8 cellular contexts compared by ENCODE assay signal in genomic region chr9:116686693-116687073, GRCh38. TPM values are rescaled to one million over a fixed set of nuclear protein-coding genes. Genes with fewer than 3 reads are reported as not detected.
DNase-seq lines count a peak whose midpoint lies in the region; ATAC-seq and TF ChIP-seq lines count a peak whose summit lies in the region.

No MANE protein-coding gene starts in this region.

- H3K27ac ChIP-seq in BLaER1, result peak overlapping the region; percentile 68
- H3K27ac ChIP-seq in brain microvascular endothelial cell, result no peak overlapping the region
- peak overlapping the region; percentile 34 for H3K27ac ChIP-seq in mesenchymal stem cell (ENCODE audit: low read length, poor library complexity, severe bottlenecking)
- H3K27ac ChIP-seq in vagina, result peak overlapping the region; percentile 86

- no peak for DNase-seq in brain microvascular endothelial cell
- no peak for DNase-seq in mesenchymal stem cell
- DNase-seq in vagina (ENCODE audit: extremely low spot score in 2 of 2), result no peak
- DNase-seq in DMS79 treated with DMSO at 0.1 percent for 48 hours (lab: John Stamatoyannopoulos, UW), result no peak
- no peak for DNase-seq in NCI-H2081 treated with DMSO at 0.1 percent for 48 hours (lab: John Stamatoyannopoulos, UW)

- TF ChIP-seq POLR2A in vagina (IDR thresholded peaks at IDR 0.05), result no peak

- peak overlapping the region; percentile 83 for H3K4me2 ChIP-seq in BLaER1
- peak overlapping the region; percentile 59 for H3K4me2 ChIP-seq in mesenchymal stem cell (ENCODE audit: low read length, poor library complexity, severe bottlenecking)

- H3K18ac ChIP-seq in mesenchymal stem cell (ENCODE audit: low read depth in 1 of 2, low read length in 2 of 2), result peak overlapping the region; percentile 40 to 55

- H3K23ac ChIP-seq in mesenchymal stem cell (ENCODE audit: low read length in 2 of 2), result no peak overlapping the region

- 32% methylated on average over 7 of the region's 7 CpGs for WGBS in mesenchymal stem cell

- H3K27me3 ChIP-seq in BLaER1 (no peaks in the 10 kb centered on the region), brain microvascular endothelial cell (replicated peaks) (no peaks in the 10 kb centered on the region), mesenchymal stem cell (ENCODE audit: control insufficient read depth in 1 of 2, insufficient read depth in 1 of 2, low read length in 2 of 2) (no peaks in the 10 kb centered on the region), vagina (no peaks in the 10 kb centered on the region)

- H4K91ac ChIP-seq in mesenchymal stem cell (ENCODE audit: low read length), result no peak overlapping the region

- no peak overlapping the region for H2AK5ac ChIP-seq in mesenchymal stem cell (ENCODE audit: low read length, severe bottlenecking)

- H3K36me3 ChIP-seq in BLaER1 (0 out of 2 replicates have a peak, but pooled peaks cover 6% of the 10 kb centered on the region), brain microvascular endothelial cell (replicated peaks) (no peaks in the 10 kb centered on the region), mesenchymal stem cell (ENCODE audit: control insufficient read depth in 1 of 2, insufficient read depth in 2 of 2, low read depth in 1 of 2, low read length in 2 of 2) (peaks cover 0 to 8% of the 10 kb centered on the region in 2 experiments), vagina (no peaks in the 10 kb centered on the region)

- H4K8ac ChIP-seq in mesenchymal stem cell (ENCODE audit: low read length), result peak overlapping the region; percentile 68

- H3K14ac ChIP-seq in mesenchymal stem cell (ENCODE audit: low read length in 2 of 2), result no peak overlapping the region

- ATAC-seq in GM21360 (IDR thresholded peaks at IDR 0.05; ENCODE audit: unreplicated experiment) (peak; percentile 32), HG03565 (IDR thresholded peaks at IDR 0.05; ENCODE audit: unreplicated experiment) (peak; percentile 26)

- H4K20me1 ChIP-seq in BLaER1, result peaks cover 38% of the 10 kb centered on the region

- H2BK12ac ChIP-seq in mesenchymal stem cell (ENCODE audit: low read length in 2 of 2), result peak overlapping the region in 1 of 2 experiments; percentile 8

- H3K4me1 ChIP-seq in BLaER1 (peaks cover 38% of the 10 kb centered on the region), mesenchymal stem cell (ENCODE audit: control insufficient read depth, insufficient read depth, low read depth, low read length) (peaks cover 8% of the 10 kb centered on the region), vagina (peaks cover 44% of the 10 kb centered on the region)

- in situ Hi-C loops in brain microvascular endothelial cell (cut with HindIII; ENCODE audit: low pct_ligation_motif_present, low sequenced_read_pairs), result no loop called here

- peaks cover 5% of the 10 kb centered on the region for H3K79me1 ChIP-seq in mesenchymal stem cell (replicated peaks; ENCODE audit: low read length, poor library complexity, severe bottlenecking)

- H2BK5ac ChIP-seq in mesenchymal stem cell (ENCODE audit: low read depth, low read length, poor library complexity, severe bottlenecking), result no peak overlapping the region

- no peak for TF ChIP-seq CTCF in brain microvascular endothelial cell (IDR thresholded peaks at IDR 0.05; ENCODE audit: low read depth, low read length, missing control alignments)
- no peak for TF ChIP-seq CTCF in vagina (IDR thresholded peaks at IDR 0.05)

- no peak overlapping the region for H2BK15ac ChIP-seq in mesenchymal stem cell (ENCODE audit: low read depth, poor library complexity, severe bottlenecking)

- H3K4me3 ChIP-seq in BLaER1, result peak overlapping the region; percentile 76
- peak overlapping the region; percentile 76 for H3K4me3 ChIP-seq in brain microvascular endothelial cell (ENCODE audit: low read depth, low read length)
- peak overlapping the region; percentile 90 to 92 for H3K4me3 ChIP-seq in mesenchymal stem cell (ENCODE audit: insufficient read depth in 1 of 2, low read depth in 1 of 2, low read length in 2 of 2)
- H3K4me3 ChIP-seq in vagina, result peak overlapping the region; percentile 79 to 81

- H3K9me3 ChIP-seq in BLaER1, result peaks cover 17% of the 10 kb centered on the region; the same call in 1 of the 2 replicates
- H3K9me3 ChIP-seq in mesenchymal stem cell (ENCODE audit: control insufficient read depth, low read length), result peaks cover 9% of the 10 kb centered on the region
- H3K9me3 ChIP-seq in vagina, result no peaks in the 10 kb centered on the region

- intact Hi-C loops in vagina (cut with DNase I), result no loop called here

- H2BK120ac ChIP-seq in mesenchymal stem cell (ENCODE audit: low read depth, low read length), result peak overlapping the region; percentile 51

- H3K9ac ChIP-seq in BLaER1, result peak overlapping the region; percentile 83
- H3K9ac ChIP-seq in mesenchymal stem cell (ENCODE audit: low read length), result peak overlapping the region; percentile 92

- peak overlapping the region; percentile 68 for H2AFZ ChIP-seq in mesenchymal stem cell (ENCODE audit: low read depth, low read length)

- H3K4ac ChIP-seq in mesenchymal stem cell (ENCODE audit: low read depth in 1 of 2, low read length in 2 of 2), result peak overlapping the region in 1 of 2 experiments; percentile 42

RNA-seq across cellular contexts. Expression of gene TRIM32, which starts 0.4 kb away (rescaled TPM):
- 12.1 TPM for polyA plus RNA-seq in mesenchymal stem cell (2013, experiment 1 of 2)
- 11.4 TPM for polyA plus RNA-seq in mesenchymal stem cell (2013, experiment 2 of 2)
- 12.8 TPM for total RNA-seq in vagina
